1 cellular context compared by ENCODE assay signal in genomic region chr10:102150970-102151773, GRCh38.
TF ChIP-seq lines count a peak whose summit lies in the region.

No MANE protein-coding gene starts in this region.

TF ChIP-seq in SK-N-SH, 30 proteins besides CTCF, POLR2A, EP300 and RAD21 (continued from another document):
- TF ChIP-seq JUND (IDR thresholded peaks at IDR 0.05) (no peak), USF1 (IDR thresholded peaks at IDR 0.05; ENCODE audit: borderline replicate concordance, low read depth) (no peak), POLR2AphosphoS5 (IDR thresholded peaks at IDR 0.05; ENCODE audit: low read depth, low read length) (no peak), MAX (IDR thresholded peaks at IDR 0.05; ENCODE audit: low read depth) (no peak), FOSL2 (IDR thresholded peaks at IDR 0.05; ENCODE audit: borderline replicate concordance, low read depth) (no peak; the same call in 1 of the 2 replicates)
- TF ChIP-seq, protein P1, sequence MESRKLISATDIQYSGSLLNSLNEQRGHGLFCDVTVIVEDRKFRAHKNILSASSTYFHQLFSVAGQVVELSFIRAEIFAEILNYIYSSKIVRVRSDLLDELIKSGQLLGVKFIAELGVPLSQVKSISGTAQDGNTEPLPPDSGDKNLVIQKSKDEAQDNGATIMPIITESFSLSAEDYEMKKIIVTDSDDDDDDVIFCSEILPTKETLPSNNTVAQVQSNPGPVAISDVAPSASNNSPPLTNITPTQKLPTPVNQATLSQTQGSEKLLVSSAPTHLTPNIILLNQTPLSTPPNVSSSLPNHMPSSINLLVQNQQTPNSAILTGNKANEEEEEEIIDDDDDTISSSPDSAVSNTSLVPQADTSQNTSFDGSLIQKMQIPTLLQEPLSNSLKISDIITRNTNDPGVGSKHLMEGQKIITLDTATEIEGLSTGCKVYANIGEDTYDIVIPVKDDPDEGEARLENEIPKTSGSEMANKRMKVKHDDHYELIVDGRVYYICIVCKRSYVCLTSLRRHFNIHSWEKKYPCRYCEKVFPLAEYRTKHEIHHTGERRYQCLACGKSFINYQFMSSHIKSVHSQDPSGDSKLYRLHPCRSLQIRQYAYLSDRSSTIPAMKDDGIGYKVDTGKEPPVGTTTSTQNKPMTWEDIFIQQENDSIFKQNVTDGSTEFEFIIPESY (IDR thresholded peaks at IDR 0.05; ENCODE audit: borderline replicate concordance, low read depth): no peak
TF ChIP-seq in SK-N-SH: peak in this region for 0.
